8 cellular contexts compared by ENCODE assay signal in genomic region chr7:96321670-96322372, GRCh38. TPM values are rescaled to one million over a fixed set of nuclear protein-coding genes. Genes with fewer than 3 reads are reported as not detected.
DNase-seq lines count a peak whose midpoint lies in the region; ATAC-seq and TF ChIP-seq lines count a peak whose summit lies in the region.

TSS of gene SLC25A13 (minus strand) at chr7:96322098. CDS start at chr7:96321956, 142 bp downstream.

- no peaks in the 10 kb centered on the region for H3K9me3 Mint-ChIP-seq in Calu3 (ENCODE audit: low read depth, unreplicated experiment)

- peaks cover 19% of the 10 kb centered on the region for H3K4me1 ChIP-seq in mucosa of stomach (ENCODE audit: control insufficient read depth, insufficient read depth, low read length)

- peak within 1 kb of the TSS; percentile 78 for H3K27ac Mint-ChIP-seq in Calu3 (ENCODE audit: unreplicated experiment)

- H3K4me3 Mint-ChIP-seq in Calu3 (ENCODE audit: low read depth, unreplicated experiment): peak within 1 kb of the TSS; percentile 72

- intact Hi-C loops in Calu3 (cut with micrococcal nuclease; ENCODE audit: unreplicated experiment): no loop called here

- peak; percentile 85 for DNase-seq in Calu3
- DNase-seq in HT1080 (ENCODE audit: low read depth): peak; percentile 87
- DNase-seq in OCI-M1 (lab: John Stamatoyannopoulos, UW): peak; percentile 99
- DNase-seq in activated T-cell treated with anti-CD3 and anti-CD28 coated beads for 48 hours (ENCODE audit: low read depth): peak; percentile 66
- DNase-seq in erythroblast (lab: John Stamatoyannopoulos, UW): peak; percentile 91
- peak; percentile 20 to 55 for DNase-seq in stimulated activated CD8-positive, alpha-beta memory T cell treated with anti-CD3 and anti-CD28 coated beads, Interleukin-7, amount 100 ng/mL, for 4 hours (ENCODE audit: low read depth in 2 of 2)

- BruUV-seq in Calu3 (replicated peaks; lab: Mats Ljungman, UMichigan): TSS peak; percentile 68

- peaks cover 25% of the 10 kb centered on the region for H3K4me1 Mint-ChIP-seq in Calu3 (ENCODE audit: low read depth, unreplicated experiment)

- H3K36me3 ChIP-seq in mucosa of stomach (ENCODE audit: control insufficient read depth, insufficient read depth, low read length): no peaks in the 10 kb centered on the region

- ATAC-seq in GM21360 (IDR thresholded peaks at IDR 0.05; ENCODE audit: unreplicated experiment): peak; percentile 71

- peaks cover 18% of the 10 kb centered on the region for H3K36me3 Mint-ChIP-seq in Calu3 (ENCODE audit: insufficient read depth, unreplicated experiment)

- no peaks in the 10 kb centered on the region for H3K27me3 Mint-ChIP-seq in Calu3 (ENCODE audit: unreplicated experiment)

- H3K9me3 ChIP-seq in mucosa of stomach (ENCODE audit: control insufficient read depth, low read length): no peaks in the 10 kb centered on the region

- TF ChIP-seq POLR2A in erythroblast (IDR thresholded peaks at IDR 0.05; ENCODE audit: low read length): peak; percentile 61

- CTCF ChIA-PET in Calu3 (lab: Charles Lee): no interaction called here

- TF ChIP-seq CTCF in Calu3 (IDR thresholded peaks at IDR 0.05; ENCODE audit: unreplicated experiment): no peak

- peak within 1 kb of the TSS; percentile 83 for H3K4me3 ChIP-seq in mucosa of stomach (ENCODE audit: low read length)

- H3K9ac ChIP-seq in mucosa of stomach (ENCODE audit: low read length): peak within 1 kb of the TSS; percentile 91

- H3K27me3 ChIP-seq in mucosa of stomach (ENCODE audit: control insufficient read depth, insufficient read depth, low read length): no peaks in the 10 kb centered on the region

RNA-seq across cellular contexts. Expression of gene SLC25A13, which starts in this region (rescaled TPM):
- 18.1 and 23.4 TPM in 2 replicates for total RNA-seq in Calu3 (2022)
- total RNA-seq in HT1080 (2014; rRNA removed; shearing (Covaris generic)): 37.5 and 54.8 TPM in 2 replicates
- polyA plus RNA-seq in HT1080 (2015; cell fraction: cytosol; rRNA removed): 28.3 and 31.7 TPM in 2 replicates
- polyA plus RNA-seq in HT1080 (2015; cell fraction: nucleus; rRNA removed): 50.4 and 60.3 TPM in 2 replicates

Comparison
In these comparisons a context has a peak if more than half of its experiments do, and no peak if none do; other contexts are left out.
1. Peak in every context shown above with its lines: DNase-seq, ATAC-seq and H3K4me3 ChIP-seq.
2. DNase-seq: peak in every context shown above with its lines; median percentile 99 in OCI-M1; 91 in erythroblast; 87 in HT1080; 85 in Calu3; 66 in activated T-cell treated with anti-CD3 and anti-CD28 coated beads for 48 hours; 38 in stimulated activated CD8-positive, alpha-beta memory T cell treated with anti-CD3 and anti-CD28 coated beads, Interleukin-7, amount 100 ng/mL, for 4 hours.